9 cellular contexts compared by ENCODE assay signal in the genomic region with DNA sequence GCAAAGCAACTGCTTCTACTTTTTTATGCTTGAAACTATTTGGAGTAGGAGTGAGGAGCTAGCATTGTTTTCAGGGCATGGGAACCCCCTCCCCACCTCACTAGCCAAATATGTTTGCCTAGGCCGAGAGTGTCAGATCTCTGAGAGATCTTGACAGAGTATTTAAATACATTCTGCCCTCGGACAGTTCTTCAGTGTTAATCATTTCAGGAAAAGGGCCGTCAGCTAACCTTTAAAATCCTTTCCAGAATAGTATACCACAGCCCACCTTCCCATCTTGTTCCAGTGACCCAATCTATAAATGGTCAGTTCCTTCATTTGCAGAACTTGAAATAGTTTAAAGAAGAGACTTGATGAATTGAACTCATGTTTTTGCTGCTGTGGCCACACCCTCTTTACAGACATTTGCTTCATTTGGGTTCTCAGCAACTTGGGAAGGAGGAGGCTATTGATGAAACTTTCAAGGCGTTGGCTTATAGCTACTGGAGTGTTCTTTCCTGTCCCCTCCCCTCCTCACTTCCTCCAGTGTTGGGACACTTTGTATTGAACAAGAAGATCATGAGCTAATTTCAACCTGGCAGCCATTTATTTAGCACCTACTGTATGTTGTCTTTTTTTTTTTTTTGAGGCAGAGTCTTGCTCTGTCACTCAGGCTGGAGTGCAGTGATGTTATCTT. TPM values are rescaled to one million over a fixed set of nuclear protein-coding genes. Genes with fewer than 3 reads are reported as not detected.
DNase-seq lines count a peak whose midpoint lies in the region; ATAC-seq and TF ChIP-seq lines count a peak whose summit lies in the region.
"Not testable (repeated sequence)": the region's sequence is repeated elsewhere in the genome, so short reads cannot be mapped to it uniquely, and the experiment has no call there.
"Had no signal": no experiment of that assay in that cellular context is flagged by ENCODE, and none has a peak within 500 bp of the region (broad histone marks: within the 10 kb centered on the region; RNA-seq: fewer than 3 reads in every experiment).

No MANE protein-coding gene starts in this region.

- ATAC-seq in left ventricle myocardium superior (peak; percentile 85), lower lobe of right lung (peak; percentile 80 to 84), upper lobe of left lung (ENCODE audit: low FRiP score in 2 of 2) (peak; percentile 68 to 88)

- not testable (repeated sequence) for H3K27ac Mint-ChIP-seq in Caco-2 (ENCODE audit: unreplicated experiment); activated CD4-positive, alpha-beta T cell treated with anti-CD3 and anti-CD28 coated beads, Interleukin-2, amount 10 ng/mL, durations not matched to agents 7 days and 5 days
- peak overlapping the region; percentile 59 for H3K27ac Mint-ChIP-seq in progenitor cell of endocrine pancreas

- H3K4me3 Mint-ChIP-seq in Caco-2 (ENCODE audit: unreplicated experiment), result peak overlapping the region; percentile 57
- H3K4me3 Mint-ChIP-seq in activated CD4-positive, alpha-beta T cell treated with anti-CD3 and anti-CD28 coated beads, Interleukin-2, amount 10 ng/mL, durations not matched to agents 7 days and 5 days; progenitor cell of endocrine pancreas (ENCODE audit: low read depth): not testable (repeated sequence)

- H3K4me1 ChIP-seq in Caco-2, lower lobe of right lung, upper lobe of left lung: not testable (repeated sequence)

- intact Hi-C loops in Caco-2 (cut with micrococcal nuclease; ENCODE audit: unreplicated experiment); left ventricle myocardium superior (cut with micrococcal nuclease); lower lobe of right lung (cut with DNase I): not testable (repeated sequence)

- not testable (repeated sequence) for H3K36me3 Mint-ChIP-seq in Caco-2 (ENCODE audit: insufficient read depth, unreplicated experiment); activated CD4-positive, alpha-beta T cell treated with anti-CD3 and anti-CD28 coated beads, Interleukin-2, amount 10 ng/mL, durations not matched to agents 7 days and 5 days (ENCODE audit: low read depth); progenitor cell of endocrine pancreas (ENCODE audit: insufficient read depth)

- BruUV-seq in Caco-2 (replicated peaks; lab: Mats Ljungman, UMichigan), result not testable (repeated sequence)

- not testable (repeated sequence) for TF ChIP-seq POLR2A in upper lobe of left lung (IDR thresholded peaks at IDR 0.05)

- H3K27me3 Mint-ChIP-seq in Caco-2 (ENCODE audit: insufficient read depth, unreplicated experiment); activated CD4-positive, alpha-beta T cell treated with anti-CD3 and anti-CD28 coated beads, Interleukin-2, amount 10 ng/mL, durations not matched to agents 7 days and 5 days; progenitor cell of endocrine pancreas: not testable (repeated sequence)

- H3K27ac ChIP-seq in lower lobe of right lung (peak overlapping the region; percentile 46), upper lobe of left lung (peak overlapping the region; percentile 45 to 71 (median 63))

- not testable (repeated sequence) for H3K36me3 ChIP-seq in Caco-2 (ENCODE audit: control insufficient read depth, insufficient read depth, low read length); lower lobe of right lung; upper lobe of left lung

- TF ChIP-seq EP300 in upper lobe of left lung (IDR thresholded peaks at IDR 0.05), result peak in 2 of 4 donors; percentile 59 to 85

- H3K4me1 Mint-ChIP-seq in Caco-2 (ENCODE audit: low read depth, unreplicated experiment); activated CD4-positive, alpha-beta T cell treated with anti-CD3 and anti-CD28 coated beads, Interleukin-2, amount 10 ng/mL, durations not matched to agents 7 days and 5 days; progenitor cell of endocrine pancreas (ENCODE audit: low read depth): not testable (repeated sequence)

- not testable (repeated sequence) for TF ChIP-seq CTCF in Caco-2 (IDR thresholded peaks at IDR 0.05; ENCODE audit: insufficient read depth in 1 of 2, low read depth in 1 of 2, low read length in 1 of 2, severe bottlenecking in 1 of 2, unreplicated experiment in 1 of 2); lower lobe of right lung (IDR thresholded peaks at IDR 0.05); progenitor cell of endocrine pancreas (IDR thresholded peaks at IDR 0.05; ENCODE audit: unreplicated experiment); upper lobe of left lung (IDR thresholded peaks at IDR 0.05)

- CTCF ChIA-PET in Caco-2 (lab: Charles Lee); activated CD4-positive, alpha-beta T cell treated with anti-CD3 and anti-CD28 coated beads, Interleukin-2, amount 10 ng/mL, durations not matched to agents 7 days and 5 days (lab: Charles Lee): not testable (repeated sequence)

- not testable (repeated sequence) for H3K4me3 ChIP-seq in Caco-2 (ENCODE audit: low read depth, low read length); lower lobe of right lung; upper lobe of left lung

- not testable (repeated sequence) for H3K9me3 ChIP-seq in Caco-2, lower lobe of right lung, upper lobe of left lung

- WGBS in upper lobe of left lung, 2 donors, result 30 to 35% methylated on average over 4 of the region's 4 CpGs

- POLR2A ChIA-PET in Caco-2 (lab: Charles Lee); activated CD4-positive, alpha-beta T cell treated with anti-CD3 and anti-CD28 coated beads, Interleukin-2, amount 10 ng/mL, durations not matched to agents 7 days and 5 days (lab: Charles Lee): not testable (repeated sequence)

- peak in 1 of 2 experiments; percentile 7 for DNase-seq in Caco-2
- DNase-seq in NOMO-1 treated with DMSO at 0.1 percent for 48 hours (lab: John Stamatoyannopoulos, UW; ENCODE audit: unreplicated experiment), result peak; percentile 23
- peak; percentile 7 for DNase-seq in activated CD4-positive, alpha-beta T cell treated with anti-CD3 and anti-CD28 coated beads, Interleukin-2, amount 10 ng/mL, durations not matched to agents 7 days and 5 days
- peak; percentile 1 for DNase-seq in dermis blood vessel endothelial cell
- DNase-seq in left ventricle myocardium superior; lower lobe of right lung; progenitor cell of endocrine pancreas (ENCODE audit: low spot score, unreplicated experiment): not testable (repeated sequence)
- DNase-seq in upper lobe of left lung, result peak in 1 of 2 donors; percentile 43

- not testable (repeated sequence) for H3K9me3 Mint-ChIP-seq in Caco-2 (ENCODE audit: unreplicated experiment); activated CD4-positive, alpha-beta T cell treated with anti-CD3 and anti-CD28 coated beads, Interleukin-2, amount 10 ng/mL, durations not matched to agents 7 days and 5 days; progenitor cell of endocrine pancreas (ENCODE audit: low read depth)

- H3K27me3 ChIP-seq in Caco-2 (replicated peaks; ENCODE audit: control insufficient read depth, insufficient read depth, low read length); lower lobe of right lung (ENCODE audit: low read depth); upper lobe of left lung: not testable (repeated sequence)

RNA-seq across cellular contexts. Expression of gene SRGAP2, which starts 17.1 kb away (rescaled TPM):
- total RNA-seq in Caco-2 (2022) (23.7 and 29.1 TPM in 2 replicates), dermis blood vessel endothelial cell (102 and 108 TPM in 2 replicates), left ventricle myocardium superior (19.6 TPM), lower lobe of right lung (70.2 TPM), progenitor cell of endocrine pancreas (33.9 and 34.5 TPM in 2 replicates), upper lobe of left lung (100 to 1,000 TPM in 2 of 6 donors, 10 to 100 TPM in 4; 43.8 to 111 (median 66.2) TPM)
- total RNA-seq in activated CD4-positive, alpha-beta T cell treated with anti-CD3 and anti-CD28 coated beads, Interleukin-2, amount 10 ng/mL, durations not matched to agents 7 days and 5 days, result 10 to 100 TPM; 80.9 to 92.4 TPM

RNA-seq across cellular contexts. Expression of gene FAM72A, which starts 17.8 kb away (rescaled TPM):
- total RNA-seq in Caco-2 (2022) (12.1 and 12.3 TPM in 2 replicates), dermis blood vessel endothelial cell (5.9 and 8.0 TPM in 2 replicates), left ventricle myocardium superior (1.5 TPM), lower lobe of right lung (5.2 TPM), progenitor cell of endocrine pancreas (3.2 and 4.3 TPM in 2 replicates), upper lobe of left lung (1 to 10 TPM in 3 of 6 donors, under 1 TPM in 2, not detected in 1; 0.89 to 6.6 (median 3.3) TPM)
- 10 to 100 TPM; 29.6 to 34.3 TPM for total RNA-seq in activated CD4-positive, alpha-beta T cell treated with anti-CD3 and anti-CD28 coated beads, Interleukin-2, amount 10 ng/mL, durations not matched to agents 7 days and 5 days
- total RNA-seq: CD8-positive, alpha-beta T cell had no signal
